In the genomic region with DNA sequence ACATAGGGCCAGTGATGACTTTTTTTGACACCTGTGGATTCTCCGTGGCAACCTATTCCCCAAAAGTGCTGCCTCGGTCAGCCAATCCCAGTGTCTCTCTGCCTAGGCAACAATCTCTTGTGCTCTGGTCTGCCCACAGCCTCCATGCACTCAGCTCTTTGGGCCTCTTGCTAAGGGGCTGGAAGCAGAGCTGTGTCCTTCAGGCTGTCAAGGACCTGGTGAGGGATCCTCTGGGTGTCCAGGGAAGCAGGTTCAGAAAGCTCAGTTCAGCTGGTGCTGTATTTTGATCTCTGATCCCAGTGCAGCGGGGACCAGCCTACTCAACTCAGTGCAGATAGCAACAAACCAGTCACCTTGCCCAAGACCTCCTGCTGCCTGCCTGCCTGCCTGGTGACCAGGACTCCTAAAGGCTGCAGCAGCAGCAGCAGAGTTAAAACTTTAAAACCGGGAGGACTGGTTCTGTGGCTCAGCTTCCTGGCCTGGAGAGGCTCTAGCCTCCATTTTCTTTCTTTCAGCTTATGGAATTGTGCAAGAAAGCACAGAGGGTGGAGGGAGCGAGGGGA, we compare ENCODE assay signal across 17 cellular contexts. TPM values are rescaled to one million over a fixed set of nuclear protein-coding genes. Genes with fewer than 3 reads are reported as not detected.
DNase-seq lines count a peak whose midpoint lies in the region; ATAC-seq, FAIRE-seq and TF ChIP-seq lines count a peak whose summit lies in the region.
"Had no signal": no experiment of that assay in that cellular context is flagged by ENCODE, and none has a peak within 500 bp of the region (broad histone marks: within the 10 kb centered on the region; RNA-seq: fewer than 3 reads in every experiment).

No MANE protein-coding gene starts in this region.

- no peak overlapping the region for H3K4me3 ChIP-seq in K562
- peak overlapping the region in 1 of 3 experiments; percentile 5; a peak in 1 of 6 replicates for H3K4me3 ChIP-seq in HepG2 (replicated peaks in 1 of 3; ENCODE audit: insufficient read depth in 1 of 3, low read depth in 2 of 3, low read length in 3 of 3)
- no peak overlapping the region for H3K4me3 ChIP-seq in upper lobe of right lung
- H3K4me3 ChIP-seq: tibial artery had no signal

- H3K9me1 ChIP-seq in K562 (ENCODE audit: control insufficient read depth, insufficient read depth, low read length) = no peaks in the 10 kb centered on the region

- H2AFZ ChIP-seq in K562 (ENCODE audit: low read depth, low read length) (peak overlapping the region; percentile 35; the same call in 1 of the 2 replicates), HepG2 (ENCODE audit: low read length) (no peak overlapping the region)

- FAIRE-seq in K562 (lab: Jason Lieb, UNC) (no peak), HepG2 (lab: Jason Lieb, UNC) (peak; percentile 18)
- FAIRE-seq: astrocyte had no signal

- WGBS in K562 (ENCODE audit: insufficient coverage, low coverage, missing lambda C conversion rate) = 38% methylated on average over 5 of the region's 5 CpGs
- WGBS in HepG2 (ENCODE audit: low lambda C conversion rate) = 7% methylated on average over 5 of the region's 5 CpGs

- TF ChIP-seq CTCF in K562 (IDR thresholded peaks at IDR 0.05 in 2 of 3, conservative IDR thresholded peaks at IDR 0.05 in 1 of 3; ENCODE audit: insufficient read depth in 2 of 3, low read depth in 1 of 3, low read length in 3 of 3) = no peak
- TF ChIP-seq CTCF in HepG2 (CRISPR knock-in tag; IDR thresholded peaks at IDR 0.05) = no peak
- no peak for TF ChIP-seq CTCF in upper lobe of right lung (IDR thresholded peaks at IDR 0.05)

- intact Hi-C loops in K562 (cut with micrococcal nuclease) = no loop called here
- intact Hi-C loops in HepG2 (cut with micrococcal nuclease; ENCODE audit: unreplicated experiment) = no loop called here
- intact Hi-C loops in upper lobe of right lung (cut with DNase I) = no loop called here

- H3K4me1 ChIP-seq in K562 (replicated peaks in 1 of 2; ENCODE audit: control insufficient read depth in 2 of 2, insufficient read depth in 2 of 2, low read length in 2 of 2) (peaks cover 20 to 29% of the 10 kb centered on the region in 2 experiments; a peak in 4 of 5 replicates), HepG2 (ENCODE audit: insufficient read depth, low read length) (peaks cover 28% of the 10 kb centered on the region), upper lobe of right lung (no peaks in the 10 kb centered on the region)

- POLR2A ChIA-PET in K562 (lab: Yijun Ruan, JAX) = no interaction called here
- POLR2A ChIA-PET in HepG2 (lab: Yijun Ruan, JAX) = no interaction called here

- DNase-seq in activated effector memory CD4-positive, alpha-beta T cell treated with anti-CD3 and anti-CD28 coated beads, Interleukin-2, amount 50 U/mL, for 16 hours = peak; percentile 56
- DNase-seq in activated effector memory CD4-positive, alpha-beta T cell treated with Interleukin-2 at 50 U/mL for 16 hours = no peak
- DNase-seq in K562 (ENCODE audit: extremely low read depth in 1 of 4, low spot score in 3 of 4) (no peak), HepG2 (ENCODE audit: low spot score) (peak; percentile 10), upper lobe of right lung (peak; percentile 75), NCI-H748 treated with DMSO at 0.1 percent for 48 hours (lab: John Stamatoyannopoulos, UW) (no peak), epidermal melanocyte (ENCODE audit: insufficient read length, low spot score) (no peak), GOT3 (lab: John Stamatoyannopoulos, UW) (no peak)
- DNase-seq: activated CD4-positive, alpha-beta T cell treated with anti-CD3 and anti-CD28 coated beads for 1 hour; activated T-cell treated with anti-CD3 and anti-CD28 coated beads, Interleukin-2, amount 50 U/mL, for 48 hours; Kasumi-1; NCI-H2081 had no signal

- H3K36me3 ChIP-seq in K562 (ENCODE audit: control insufficient read depth, insufficient read depth, low read length) (no peaks in the 10 kb centered on the region), HepG2 (replicated peaks in 1 of 2; ENCODE audit: control insufficient read depth in 1 of 2, insufficient read depth in 2 of 2, low read length in 2 of 2) (no peaks in the 10 kb centered on the region), upper lobe of right lung (no peaks in the 10 kb centered on the region)
- H3K36me3 ChIP-seq: tibial artery had no signal

- no peak for TF ChIP-seq RAD21 in K562 (CRISPR knock-in tag; conservative IDR thresholded peaks at IDR 0.05 in 1 of 2, IDR thresholded peaks at IDR 0.05 in 1 of 2)
- no peak for TF ChIP-seq RAD21 in HepG2 (CRISPR knock-in tag; IDR thresholded peaks at IDR 0.05)

- H3K9me3 ChIP-seq in K562 (replicated peaks; ENCODE audit: control insufficient read depth, insufficient read depth, low read depth, low read length) (no peaks in the 10 kb centered on the region), HepG2 (ENCODE audit: low read length) (no peaks in the 10 kb centered on the region), upper lobe of right lung (no peaks in the 10 kb centered on the region)
- H3K9me3 ChIP-seq: tibial artery had no signal

- H4K20me1 ChIP-seq in K562 (replicated peaks; ENCODE audit: control insufficient read depth, insufficient read depth, low read length) = no peaks in the 10 kb centered on the region
- no peaks in the 10 kb centered on the region for H4K20me1 ChIP-seq in HepG2 (ENCODE audit: insufficient read depth, low read length)

- ATAC-seq in K562 (no peak), HepG2 (peak; percentile 85), upper lobe of right lung (peak; percentile 80)
- ATAC-seq: SK-N-SH treated with all-trans-retinoic acid at 6 μM for 48 hours had no signal

- TF ChIP-seq EP300 in K562 (IDR thresholded peaks at IDR 0.05; ENCODE audit: low read length) (no peak), HepG2 (IDR thresholded peaks at IDR 0.05; ENCODE audit: low read depth in 2 of 2, low read length in 2 of 2) (no peak), HepG2 (CRISPR knock-in tag; IDR thresholded peaks at IDR 0.05; ENCODE audit: borderline replicate concordance) (no peak)

- H3K4me2 ChIP-seq in K562 (ENCODE audit: insufficient read depth, low read length) = no peak overlapping the region
- peak overlapping the region; percentile 38 for H3K4me2 ChIP-seq in HepG2 (ENCODE audit: low read depth, low read length)

- no peak overlapping the region for H3K27ac ChIP-seq in K562 (ENCODE audit: extremely low read depth, low read depth, low read length)
- no peak overlapping the region for H3K27ac ChIP-seq in HepG2 (ENCODE audit: extremely low read length, insufficient read depth, low read length)
- no peak overlapping the region for H3K27ac ChIP-seq in upper lobe of right lung
- H3K27ac ChIP-seq: tibial artery had no signal

- BruUV-seq in K562 (replicated peaks; lab: Mats Ljungman, UMichigan) = no TSS peak
- no TSS peak for BruUV-seq in HepG2 (replicated peaks; lab: Mats Ljungman, UMichigan)

- in situ Hi-C loops in K562 (cut with MboI) (no loop called here), HepG2 (cut with HindIII; ENCODE audit: extremely low pct_ligation_motif_present, low pct_unique_long_range_greater_than_20kb) (no loop called here)

- H3K27me3 ChIP-seq in K562 (ENCODE audit: control insufficient read depth in 2 of 2, insufficient read depth in 2 of 2, low read length in 2 of 2) = peaks cover 0 to 23% of the 10 kb centered on the region in 2 experiments; a peak in 2 of 5 replicates
- peaks cover 2 to 54% of the 10 kb centered on the region in 2 experiments for H3K27me3 ChIP-seq in HepG2 (ENCODE audit: control insufficient read depth in 1 of 2, insufficient read depth in 2 of 2, low read length in 2 of 2)
- H3K27me3 ChIP-seq in upper lobe of right lung = peaks cover 5% of the 10 kb centered on the region

- H3K79me2 ChIP-seq in K562 (ENCODE audit: control insufficient read depth, insufficient read depth, low read length) (no peaks in the 10 kb centered on the region), HepG2 (ENCODE audit: insufficient read depth, low read length) (no peaks in the 10 kb centered on the region)

- peak overlapping the region in 1 of 2 experiments; percentile 4; a peak in 1 of 4 replicates for H3K9ac ChIP-seq in K562 (ENCODE audit: insufficient read depth in 1 of 2, low read depth in 2 of 2, low read length in 2 of 2)
- H3K9ac ChIP-seq in HepG2 (ENCODE audit: insufficient read depth, low read depth, low read length) = no peak overlapping the region

- no peak for TF ChIP-seq POLR2A in K562 (conservative IDR thresholded peaks at IDR 0.05)
- no peak for TF ChIP-seq POLR2A in HepG2 (IDR thresholded peaks at IDR 0.05; ENCODE audit: insufficient read depth in 1 of 2, low read depth in 2 of 2, low read length in 2 of 2)

- CTCF ChIA-PET in K562 (lab: Yijun Ruan, JAX; ENCODE audit: low intra/inter-chr PET ratio) (no interaction called here), HepG2 (lab: Yijun Ruan, JAX; ENCODE audit: low intra/inter-chr PET ratio, low total read pairs) (no interaction called here)

RNA-seq across cellular contexts. Expression of a gene that starts 6.2 kb away (rescaled TPM):
- 0.25 and 1.3 TPM in 2 replicates for total RNA-seq in K562 (2011; cell fraction: chromatin; rRNA removed; ENCODE audit: low replicate concordance)
- total RNA-seq in K562 (2011; cell fraction: nucleolus; rRNA removed) = 0.66 and 1.8 TPM in 2 replicates
- total RNA-seq in K562 (2011; cell fraction: nucleoplasm; rRNA removed) = 0.15 and 1.8 TPM in 2 replicates
- total RNA-seq in K562 (2014; rRNA removed) = 0.08 and 0.09 TPM in 2 replicates
- 0.22 TPM in 1 of 2 replicates, not detected in the other for total RNA-seq in K562 (2014; rRNA removed; fragmentation: Illumina TruSeq; extraction: Trizol)
- total RNA-seq in K562 (2015; rRNA removed; fragmentation: Illumina TruSeq; extraction: Trizol) = 0.08 TPM in 1 of 2 replicates, not detected in the other
- 0.20 and 0.47 TPM in 2 replicates for total RNA-seq in K562 (2021)
- 0.28 and 0.74 TPM in 2 replicates for polyA plus RNA-seq in K562 (2011; rRNA removed)
- polyA plus RNA-seq in K562 (2011; cell fraction: cytosol; rRNA removed) = 0.25 and 2.2 TPM in 2 replicates
- polyA plus RNA-seq in K562 (2011; cell fraction: nucleus; rRNA removed) = 0.18 and 2.1 TPM in 2 replicates
- polyA plus RNA-seq in K562 (2012) = 0.17 and 0.33 TPM in 2 replicates
- polyA plus RNA-seq in K562 (2014; fragmentation: Illumina TruSeq; extraction: Trizol) = 0.16 and 0.33 TPM in 2 replicates
- polyA plus RNA-seq in K562 (2014; fragmentation: Nextera tagmentation; extraction: Ambion mirVana) = under 1 TPM in 1 of 2 experiments, not detected in 1; 0.03 TPM
- 0.04 and 0.07 TPM in 2 replicates for polyA plus RNA-seq in K562 (2014; rRNA removed)
- polyA minus RNA-seq in K562 (2011; rRNA and poly(A)+ RNA removed) = 0.15 and 0.25 TPM in 2 replicates
- 1.1 TPM in 1 of 2 replicates, not detected in the other for polyA minus RNA-seq in K562 (2011; cell fraction: cytosol; rRNA and poly(A)+ RNA removed)
- polyA minus RNA-seq in K562 (2011; cell fraction: nucleus; rRNA and poly(A)+ RNA removed) = 0.33 and 2.3 TPM in 2 replicates
- 0.07 TPM in 1 of 2 replicates, not detected in the other for total RNA-seq in HepG2 (2016; rRNA removed; fragmentation: Illumina TruSeq; extraction: Trizol)
- total RNA-seq in HepG2 (2016; cell fraction: cytosol; rRNA removed; fragmentation: Illumina TruSeq; extraction: Trizol; ENCODE audit: low read depth) = not detected in 2 replicates
- total RNA-seq in HepG2 (2016; cell fraction: insoluble cytoplasmic fraction; rRNA removed; fragmentation: Illumina TruSeq; extraction: Trizol) = 0.09 TPM in 1 of 2 replicates, not detected in the other
- total RNA-seq in HepG2 (2016; cell fraction: membrane; rRNA removed; fragmentation: Illumina TruSeq; extraction: Trizol) = not detected in 2 replicates
- not detected in 2 replicates for total RNA-seq in HepG2 (2016; cell fraction: nucleus; rRNA removed; fragmentation: Illumina TruSeq; extraction: Trizol)
- 0.10 TPM in 1 of 2 replicates, not detected in the other for polyA plus RNA-seq in HepG2 (2011; rRNA removed)
- 0.13 TPM in 1 of 2 replicates, not detected in the other for polyA plus RNA-seq in HepG2 (2011; cell fraction: cytosol; rRNA removed)
- 0.11 TPM in 1 of 2 replicates, not detected in the other for polyA plus RNA-seq in HepG2 (2011; cell fraction: nucleus; rRNA removed)
- not detected in 2 replicates for polyA plus RNA-seq in HepG2 (2012)
- not detected in 2 replicates for polyA plus RNA-seq in HepG2 (2016; cell fraction: cytosol; fragmentation: Illumina TruSeq; extraction: Trizol; ENCODE audit: low read depth)
- not detected in 2 replicates for polyA plus RNA-seq in HepG2 (2016; cell fraction: insoluble cytoplasmic fraction; fragmentation: Illumina TruSeq; extraction: Trizol; ENCODE audit: low read depth)
- not detected in 2 replicates for polyA plus RNA-seq in HepG2 (2016; cell fraction: membrane; fragmentation: Illumina TruSeq; extraction: Trizol; ENCODE audit: low read depth)
- polyA plus RNA-seq in HepG2 (2016; cell fraction: nucleus; fragmentation: Illumina TruSeq; extraction: Trizol; ENCODE audit: insufficient read depth, low read depth) = 0.22 TPM in 1 of 2 replicates, not detected in the other
- polyA minus RNA-seq in HepG2 (2011; rRNA and poly(A)+ RNA removed; ENCODE audit: low replicate concordance) = 0.23 TPM in 1 of 2 replicates, not detected in the other
- polyA minus RNA-seq in HepG2 (2011; cell fraction: cytosol; rRNA and poly(A)+ RNA removed) = not detected in 2 replicates
- 0.52 TPM in 1 of 2 replicates, not detected in the other for polyA minus RNA-seq in HepG2 (2011; cell fraction: nucleus; rRNA and poly(A)+ RNA removed)
- 5.7 TPM for total RNA-seq in upper lobe of right lung
- polyA plus RNA-seq: AG04450 had no signal

RNA-seq across cellular contexts. Expression of a gene that starts 37.8 kb away (rescaled TPM):
- total RNA-seq in K562 (2011; cell fraction: chromatin; rRNA removed; ENCODE audit: low replicate concordance) = 1.5 TPM in 1 of 2 replicates, not detected in the other
- total RNA-seq in K562 (2011; cell fraction: nucleolus; rRNA removed) = 0.92 and 2.5 TPM in 2 replicates
- total RNA-seq in K562 (2011; cell fraction: nucleoplasm; rRNA removed) = not detected in 2 replicates
- total RNA-seq in K562 (2014; rRNA removed) (2.0 and 2.5 TPM in 2 replicates), K562 (2014; rRNA removed; fragmentation: Illumina TruSeq; extraction: Trizol) (not detected in 2 replicates), K562 (2015; rRNA removed; fragmentation: Illumina TruSeq; extraction: Trizol) (not detected in 2 replicates), K562 (2021) (1.8 and 2.5 TPM in 2 replicates), HepG2 (2016; rRNA removed; fragmentation: Illumina TruSeq; extraction: Trizol) (not detected in 2 replicates), upper lobe of right lung (not detected)
- polyA plus RNA-seq in K562 (2011; rRNA removed) (0.19 TPM in 1 of 2 replicates, not detected in the other), K562 (2014; fragmentation: Illumina TruSeq; extraction: Trizol) (not detected in 2 replicates), K562 (2014; fragmentation: Nextera tagmentation; extraction: Ambion mirVana) (not detected), K562 (2014; rRNA removed) (0.63 and 1.3 TPM in 2 replicates), HepG2 (2011; rRNA removed) (not detected in 2 replicates)
- 0.24 and 2.1 TPM in 2 replicates for polyA plus RNA-seq in K562 (2011; cell fraction: cytosol; rRNA removed)
- 2.7 and 5.3 TPM in 2 replicates for polyA plus RNA-seq in K562 (2011; cell fraction: nucleus; rRNA removed)
- 0.60 and 1.1 TPM in 2 replicates for polyA plus RNA-seq in K562 (2012)
- polyA minus RNA-seq in K562 (2011; rRNA and poly(A)+ RNA removed) = not detected in 2 replicates
- 1.5 and 3.5 TPM in 2 replicates for polyA minus RNA-seq in K562 (2011; cell fraction: cytosol; rRNA and poly(A)+ RNA removed)
- 3.4 and 3.7 TPM in 2 replicates for polyA minus RNA-seq in K562 (2011; cell fraction: nucleus; rRNA and poly(A)+ RNA removed)
- total RNA-seq in HepG2 (2016; cell fraction: cytosol; rRNA removed; fragmentation: Illumina TruSeq; extraction: Trizol; ENCODE audit: low read depth) = not detected in 2 replicates
- not detected in 2 replicates for total RNA-seq in HepG2 (2016; cell fraction: insoluble cytoplasmic fraction; rRNA removed; fragmentation: Illumina TruSeq; extraction: Trizol)
- not detected in 2 replicates for total RNA-seq in HepG2 (2016; cell fraction: membrane; rRNA removed; fragmentation: Illumina TruSeq; extraction: Trizol)
- not detected in 2 replicates for total RNA-seq in HepG2 (2016; cell fraction: nucleus; rRNA removed; fragmentation: Illumina TruSeq; extraction: Trizol)
- not detected in 2 replicates for polyA plus RNA-seq in HepG2 (2011; cell fraction: cytosol; rRNA removed)
- polyA plus RNA-seq in HepG2 (2011; cell fraction: nucleus; rRNA removed) = not detected in 2 replicates
- polyA plus RNA-seq in HepG2 (2012) = not detected in 2 replicates
- not detected in 2 replicates for polyA plus RNA-seq in HepG2 (2016; cell fraction: cytosol; fragmentation: Illumina TruSeq; extraction: Trizol; ENCODE audit: low read depth)
- polyA plus RNA-seq in HepG2 (2016; cell fraction: insoluble cytoplasmic fraction; fragmentation: Illumina TruSeq; extraction: Trizol; ENCODE audit: low read depth) = not detected in 2 replicates
- not detected in 2 replicates for polyA plus RNA-seq in HepG2 (2016; cell fraction: membrane; fragmentation: Illumina TruSeq; extraction: Trizol; ENCODE audit: low read depth)
- polyA plus RNA-seq in HepG2 (2016; cell fraction: nucleus; fragmentation: Illumina TruSeq; extraction: Trizol; ENCODE audit: insufficient read depth, low read depth) = not detected in 2 replicates
- polyA minus RNA-seq in HepG2 (2011; rRNA and poly(A)+ RNA removed; ENCODE audit: low replicate concordance) = 0.42 TPM in 1 of 2 replicates, not detected in the other
- polyA minus RNA-seq in HepG2 (2011; cell fraction: cytosol; rRNA and poly(A)+ RNA removed) = not detected in 2 replicates
- polyA minus RNA-seq in HepG2 (2011; cell fraction: nucleus; rRNA and poly(A)+ RNA removed) = not detected in 2 replicates
- total RNA-seq: astrocyte, liver had no signal
- polyA plus RNA-seq: AG04450, liver had no signal

Comparison
In these comparisons a context has a peak if more than half of its experiments do, and no peak if none do; other contexts are left out.
1. DNase-seq: peak in activated effector memory CD4-positive, alpha-beta T cell treated with anti-CD3 and anti-CD28 coated beads, Interleukin-2, amount 50 U/mL, for 16 hours (single experiment), HepG2 (single experiment) and upper lobe of right lung (single experiment); none in activated effector memory CD4-positive, alpha-beta T cell treated with Interleukin-2 at 50 U/mL for 16 hours (single experiment), K562 (0 of 4), NCI-H748 treated with DMSO at 0.1 percent for 48 hours (single experiment), epidermal melanocyte (single experiment) and GOT3 (single experiment).